19 cellular contexts compared by ENCODE assay signal in genomic region chr21:41929248-41929647, GRCh38. TPM values are rescaled to one million over a fixed set of nuclear protein-coding genes. Genes with fewer than 3 reads are reported as not detected.
DNase-seq lines count a peak whose midpoint lies in the region; ATAC-seq and TF ChIP-seq lines count a peak whose summit lies in the region.
"Had no signal": no experiment of that assay in that cellular context is flagged by ENCODE, and none has a peak within 500 bp of the region (broad histone marks: within the 10 kb centered on the region; RNA-seq: fewer than 3 reads in every experiment).

No MANE protein-coding gene starts in this region.

- TF ChIP-seq CTCF in Panc1 (IDR thresholded peaks at IDR 0.05) (no peak), nephron progenitor cell (IDR thresholded peaks at IDR 0.05) (no peak)

- H3K27ac ChIP-seq in Panc1 (ENCODE audit: low read length) (peak overlapping the region; percentile 59; the same call in 1 of the 2 replicates), esophagus (ENCODE audit: low read depth in 2 of 2, low read length in 1 of 2) (peak overlapping the region; percentile 36 to 53)
- H3K27ac ChIP-seq: KMS-11, parathyroid adenoma, SJCRH30 had no signal

- H3K27me3 Mint-ChIP-seq in activated CD4-positive, alpha-beta T cell treated with anti-CD3 and anti-CD28 coated beads, Interleukin-2, amount 10 ng/mL, durations not matched to agents 7 days and 5 days: no peaks in the 10 kb centered on the region
- peaks cover 0 to 5% of the 10 kb centered on the region in 2 donors for H3K27me3 Mint-ChIP-seq in stimulated activated naive B cell treated with anti-CD40 and anti-IgM and Interleukin-4, amounts not matched to agents 10 μg/mL and 1 μg/mL and 100 μg/mL, for 72 hours
- peaks cover 3% of the 10 kb centered on the region for H3K27me3 Mint-ChIP-seq in nephron progenitor cell (ENCODE audit: low read depth, poor library complexity)

- H3K9me3 ChIP-seq in Panc1 (ENCODE audit: control insufficient read depth, insufficient read depth, low read depth, low read length) (no peaks in the 10 kb centered on the region), esophagus (ENCODE audit: control insufficient read depth in 2 of 2, insufficient read depth in 1 of 2, low read depth in 1 of 2, low read length in 1 of 2) (no peaks in the 10 kb centered on the region)
- H3K9me3 ChIP-seq: SJCRH30 had no signal

- in situ Hi-C loops in Panc1 (cut with HindIII; ENCODE audit: low pct_unique_long_range_greater_than_20kb, low sequenced_read_pairs): no loop called here

- DNase-seq in activated CD4-positive, alpha-beta T cell treated with anti-CD3 and anti-CD28 coated beads, Interleukin-2, amount 10 ng/mL, durations not matched to agents 7 days and 5 days: no peak
- DNase-seq in activated CD4-positive, alpha-beta T cell treated with anti-CD3 and anti-CD28 coated beads for 48 hours: no peak
- DNase-seq in Panc1 (ENCODE audit: low read depth, low spot score) (no peak), NCI-H446 (lab: John Stamatoyannopoulos, UW) (no peak), nephron progenitor cell (no peak)
- no peak for DNase-seq in stimulated activated naive B cell treated with anti-CD40 and anti-IgM and Interleukin-4, amounts not matched to agents 10 μg/mL and 1 μg/mL and 100 μg/mL, for 72 hours
- DNase-seq in central memory CD4-positive, alpha-beta T cell: no peak
- DNase-seq: 8988T; activated CD4-positive, alpha-beta T cell treated with anti-CD3 and anti-CD28 coated beads, Interleukin-2, amount 50 U/mL, for 48 hours; CD4-positive, alpha-beta memory T cell; NCI-H1417 treated with DMSO at 0.1 percent for 48 hours; NCI-H345; SJCRH30; small intestine; T1000 had no signal

- H3K27me3 ChIP-seq in Panc1 (ENCODE audit: control insufficient read depth, insufficient read depth, low read length) (no peaks in the 10 kb centered on the region), esophagus (ENCODE audit: control insufficient read depth in 1 of 2, insufficient read depth in 2 of 2, low read length in 2 of 2) (no peaks in the 10 kb centered on the region)
- H3K27me3 ChIP-seq: SJCRH30 had no signal

- intact Hi-C loops in Panc1 (cut with micrococcal nuclease; ENCODE audit: unreplicated experiment): no loop called here

- 46 to 50% methylated on average over 5 of the region's 5 CpGs for WGBS in esophagus, 2 donors

- CTCF ChIA-PET in activated CD4-positive, alpha-beta T cell treated with anti-CD3 and anti-CD28 coated beads, Interleukin-2, amount 10 ng/mL, durations not matched to agents 7 days and 5 days (lab: Charles Lee): interaction anchor here (0.7 kb wide), 1 partner anchor 148 kb away, joined by 3 read pairs; no protein-coding TSS in a partner anchor
- CTCF ChIA-PET in Panc1 (lab: Charles Lee): interaction anchor here (0.7 kb wide), 1 partner anchor 169 kb away, joined by 3 read pairs; no protein-coding TSS in a partner anchor

- no peak for ATAC-seq in Panc1
- ATAC-seq in stimulated activated naive B cell treated with anti-CD40 and anti-IgM and Interleukin-4, amounts not matched to agents 10 μg/mL and 1 μg/mL and 100 μg/mL, for 72 hours (replicated peaks): peak; percentile 33 to 51
- ATAC-seq: left lobe of liver had no signal

- POLR2A ChIA-PET in activated CD4-positive, alpha-beta T cell treated with anti-CD3 and anti-CD28 coated beads, Interleukin-2, amount 10 ng/mL, durations not matched to agents 7 days and 5 days (lab: Charles Lee): no interaction called here
- POLR2A ChIA-PET in Panc1 (lab: Charles Lee): no interaction called here

- peaks cover 60% of the 10 kb centered on the region for H3K4me1 Mint-ChIP-seq in activated CD4-positive, alpha-beta T cell treated with anti-CD3 and anti-CD28 coated beads, Interleukin-2, amount 10 ng/mL, durations not matched to agents 7 days and 5 days
- H3K4me1 Mint-ChIP-seq in stimulated activated naive B cell treated with anti-CD40 and anti-IgM and Interleukin-4, amounts not matched to agents 10 μg/mL and 1 μg/mL and 100 μg/mL, for 72 hours: peaks cover 48 to 89% of the 10 kb centered on the region in 2 donors
- H3K4me1 Mint-ChIP-seq in nephron progenitor cell: peaks cover 49% of the 10 kb centered on the region

- H3K4me3 Mint-ChIP-seq in activated CD4-positive, alpha-beta T cell treated with anti-CD3 and anti-CD28 coated beads, Interleukin-2, amount 10 ng/mL, durations not matched to agents 7 days and 5 days: no peak overlapping the region
- peak overlapping the region in 1 of 2 donors; percentile 22 for H3K4me3 Mint-ChIP-seq in stimulated activated naive B cell treated with anti-CD40 and anti-IgM and Interleukin-4, amounts not matched to agents 10 μg/mL and 1 μg/mL and 100 μg/mL, for 72 hours
- H3K4me3 Mint-ChIP-seq in nephron progenitor cell: no peak overlapping the region

- peaks cover 2% of the 10 kb centered on the region for H3K36me3 Mint-ChIP-seq in activated CD4-positive, alpha-beta T cell treated with anti-CD3 and anti-CD28 coated beads, Interleukin-2, amount 10 ng/mL, durations not matched to agents 7 days and 5 days (ENCODE audit: low read depth)
- peaks cover 2 to 5% of the 10 kb centered on the region in 2 donors for H3K36me3 Mint-ChIP-seq in stimulated activated naive B cell treated with anti-CD40 and anti-IgM and Interleukin-4, amounts not matched to agents 10 μg/mL and 1 μg/mL and 100 μg/mL, for 72 hours
- peaks cover under 1% of the 10 kb centered on the region for H3K36me3 Mint-ChIP-seq in nephron progenitor cell (ENCODE audit: low read depth)

- peak overlapping the region; percentile 13 for H3K27ac Mint-ChIP-seq in activated CD4-positive, alpha-beta T cell treated with anti-CD3 and anti-CD28 coated beads, Interleukin-2, amount 10 ng/mL, durations not matched to agents 7 days and 5 days
- peak overlapping the region; percentile 75 for H3K27ac Mint-ChIP-seq in stimulated activated naive B cell treated with anti-CD40 and anti-IgM and Interleukin-4, amounts not matched to agents 10 μg/mL and 1 μg/mL and 100 μg/mL, for 72 hours
- H3K27ac Mint-ChIP-seq in nephron progenitor cell: no peak overlapping the region

- peaks cover 45% of the 10 kb centered on the region for H3K4me1 ChIP-seq in Panc1 (ENCODE audit: control insufficient read depth, insufficient read depth, low read length)
- H3K4me1 ChIP-seq in esophagus (ENCODE audit: control insufficient read depth in 2 of 2, insufficient read depth in 2 of 2, low read length in 1 of 2): peaks cover 8 to 14% of the 10 kb centered on the region in 2 donors
- H3K4me1 ChIP-seq: SJCRH30 had no signal

- H3K9me3 Mint-ChIP-seq in activated CD4-positive, alpha-beta T cell treated with anti-CD3 and anti-CD28 coated beads, Interleukin-2, amount 10 ng/mL, durations not matched to agents 7 days and 5 days: no peaks in the 10 kb centered on the region
- no peaks in the 10 kb centered on the region for H3K9me3 Mint-ChIP-seq in stimulated activated naive B cell treated with anti-CD40 and anti-IgM and Interleukin-4, amounts not matched to agents 10 μg/mL and 1 μg/mL and 100 μg/mL, for 72 hours
- H3K9me3 Mint-ChIP-seq in nephron progenitor cell: no peaks in the 10 kb centered on the region
- H3K9me3 Mint-ChIP-seq: CD4-positive, alpha-beta memory T cell had no signal

- BruUV-seq in Panc1 (replicated peaks; lab: Mats Ljungman, UMichigan): no TSS peak

- H3K36me3 ChIP-seq in Panc1 (ENCODE audit: control insufficient read depth, insufficient read depth, low read length) (no peaks in the 10 kb centered on the region), esophagus (ENCODE audit: control insufficient read depth in 2 of 2, insufficient read depth in 2 of 2, low read length in 1 of 2) (no peaks in the 10 kb centered on the region)
- H3K36me3 ChIP-seq: SJCRH30 had no signal

- H3K4me3 ChIP-seq in Panc1 (ENCODE audit: low read depth in 2 of 2, low read length in 2 of 2): no peak overlapping the region
- H3K4me3 ChIP-seq in esophagus (ENCODE audit: low read depth in 1 of 2, low read length in 2 of 2): no peak overlapping the region
- H3K4me3 ChIP-seq: SJCRH30 had no signal

RNA-seq across cellular contexts. Expression of gene C2CD2, which starts 24.6 kb away (rescaled TPM):
- total RNA-seq in activated CD4-positive, alpha-beta T cell treated with anti-CD3 and anti-CD28 coated beads, Interleukin-2, amount 10 ng/mL, durations not matched to agents 7 days and 5 days: 1 to 10 TPM; 7.0 to 8.8 TPM
- total RNA-seq in Panc1 (2021; ENCODE audit: unreplicated experiment): 14.0 TPM
- polyA plus RNA-seq in Panc1 (2012; ENCODE audit: insufficient read length): 6.6 TPM
- polyA plus RNA-seq in esophagus: 10 to 100 TPM in 1 of 2 donors, 1 to 10 TPM in 1; 7.9 to 11.0 TPM

RNA-seq across cellular contexts. Expression of gene PRDM15, which starts 50.1 kb away (rescaled TPM):
- 10 to 100 TPM in 1 of 2 experiments, 1 to 10 TPM in 1; 10.0 to 10.3 TPM for total RNA-seq in activated CD4-positive, alpha-beta T cell treated with anti-CD3 and anti-CD28 coated beads, Interleukin-2, amount 10 ng/mL, durations not matched to agents 7 days and 5 days
- 11.2 TPM for total RNA-seq in Panc1 (2021; ENCODE audit: unreplicated experiment)
- 13.2 TPM for polyA plus RNA-seq in Panc1 (2012; ENCODE audit: insufficient read length)
- 1 to 10 TPM; 2.2 to 4.4 TPM for polyA plus RNA-seq in esophagus
